11 cellular contexts compared by ENCODE assay signal in the genomic region with DNA sequence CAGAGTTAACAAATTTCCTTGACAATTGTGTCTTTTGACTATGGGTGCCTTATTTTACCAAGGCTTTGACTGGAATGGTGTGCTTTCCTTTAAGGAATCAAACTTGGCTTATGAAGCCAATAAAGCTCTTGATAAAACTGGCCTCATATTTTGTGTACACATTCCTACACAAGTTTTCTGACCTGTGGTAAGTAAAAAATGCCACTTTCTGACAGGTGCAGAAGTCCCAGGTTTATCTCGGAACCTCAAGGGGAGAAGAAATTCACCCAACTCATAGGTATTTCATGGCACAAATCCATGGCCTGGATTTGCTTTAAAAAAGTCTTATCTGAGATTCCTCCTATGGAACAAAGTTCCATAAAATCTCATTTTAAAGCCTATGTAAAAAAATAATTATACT.
"Had no signal": no experiment of that assay in that cellular context is flagged by ENCODE, and none has a peak within 500 bp of the region (broad histone marks: within the 10 kb centered on the region; RNA-seq: fewer than 3 reads in every experiment).

No MANE protein-coding gene starts in this region.

- H3K27ac ChIP-seq: GM23248 had no signal

- ATAC-seq: GM23338, HCT116 had no signal

- H3K9me3 ChIP-seq: HAP-1 had no signal

- DNase-seq: GM23248, GOT3, H7, H9, HCEC 1CT, HFFc6 had no signal

- H3K4me1 ChIP-seq: HAP-1 had no signal

- H3K36me3 ChIP-seq: HAP-1 had no signal

- FAIRE-seq: H1, H54 had no signal

- H3K4me3 ChIP-seq: GM23248, GM23338, HAP-1 had no signal
